In genomic region chr16:1771072-1771863, GRCh38 we compare ENCODE assay signal across 8 cellular contexts. TPM values are rescaled to one million over a fixed set of nuclear protein-coding genes. Genes with fewer than 3 reads are reported as not detected.
DNase-seq lines count a peak whose midpoint lies in the region; ATAC-seq and TF ChIP-seq lines count a peak whose summit lies in the region.

Gene NME3 (minus strand): TSS chr16:1771543. CDS start chr16:1771534, 9 bp downstream.

- intact Hi-C loops in upper lobe of right lung (cut with DNase I), result no loop called here

- H3K4me3 ChIP-seq in right atrium auricular region (peak within 1 kb of the TSS; percentile 70 to 94), upper lobe of right lung (peak within 1 kb of the TSS; percentile 90)

- peaks cover 38% of the 10 kb centered on the region for H3K36me3 ChIP-seq in right atrium auricular region
- H3K36me3 ChIP-seq in upper lobe of right lung, result peaks cover 16% of the 10 kb centered on the region

- DNase-seq in DMS79 treated with DMSO at 0.1 percent for 48 hours (lab: John Stamatoyannopoulos, UW) (peak; percentile 22), HUDEP-2 (lab: John Stamatoyannopoulos, UW; ENCODE audit: unreplicated experiment in 76 of 76) (peak in 60 of 76 experiments; percentile 12 to 79 (median 52)), right atrium auricular region (ENCODE audit: low spot score) (peak; percentile 77), pulmonary artery endothelial cell (ENCODE audit: low read depth, low spot score) (no peak), upper lobe of right lung (peak; percentile 90), cortex of kidney (lab: John Stamatoyannopoulos, UW) (no peak)
- peak; percentile 83 for DNase-seq in T-helper 2 cell treated with Interferon-gamma antibody and Interleukin-4, amounts not matched to agents 5 μg/mL and 100 μg/mL, for 36 hours (ENCODE audit: low spot score)

- H3K4me1 Mint-ChIP-seq in T-helper 2 cell treated with Interferon-gamma antibody and Interleukin-4, amounts not matched to agents 5 μg/mL and 100 μg/mL, for 36 hours (ENCODE audit: low read depth), result peaks cover 2% of the 10 kb centered on the region

- H3K9me3 ChIP-seq in right atrium auricular region (no peaks in the 10 kb centered on the region), upper lobe of right lung (no peaks in the 10 kb centered on the region)

- peak within 1 kb of the TSS; percentile 78 for H3K27ac ChIP-seq in angular gyrus (ENCODE audit: low read depth, low read length)
- peak within 1 kb of the TSS; percentile 95 to 97 for H3K27ac ChIP-seq in right atrium auricular region
- H3K27ac ChIP-seq in upper lobe of right lung, result peak within 1 kb of the TSS; percentile 93

- peaks cover 20% of the 10 kb centered on the region for H3K36me3 Mint-ChIP-seq in T-helper 2 cell treated with Interferon-gamma antibody and Interleukin-4, amounts not matched to agents 5 μg/mL and 100 μg/mL, for 36 hours (ENCODE audit: low read depth)

- peaks cover 0 to 39% of the 10 kb centered on the region in 2 donors for H3K4me1 ChIP-seq in right atrium auricular region
- H3K4me1 ChIP-seq in upper lobe of right lung, result peaks cover 29% of the 10 kb centered on the region

- H3K27me3 ChIP-seq in right atrium auricular region (no peaks in the 10 kb centered on the region), upper lobe of right lung (no peaks in the 10 kb centered on the region)

- H3K9me3 Mint-ChIP-seq in T-helper 2 cell treated with Interferon-gamma antibody and Interleukin-4, amounts not matched to agents 5 μg/mL and 100 μg/mL, for 36 hours, result no peaks in the 10 kb centered on the region

- peak within 1 kb of the TSS; percentile 98 for H3K4me3 Mint-ChIP-seq in T-helper 2 cell treated with Interferon-gamma antibody and Interleukin-4, amounts not matched to agents 5 μg/mL and 100 μg/mL, for 36 hours

- ATAC-seq in upper lobe of right lung, result peak; percentile 60

- no peaks in the 10 kb centered on the region for H3K27me3 Mint-ChIP-seq in T-helper 2 cell treated with Interferon-gamma antibody and Interleukin-4, amounts not matched to agents 5 μg/mL and 100 μg/mL, for 36 hours (ENCODE audit: low read depth)

- peak within 1 kb of the TSS; percentile 97 for H3K27ac Mint-ChIP-seq in T-helper 2 cell treated with Interferon-gamma antibody and Interleukin-4, amounts not matched to agents 5 μg/mL and 100 μg/mL, for 36 hours

- TF ChIP-seq CTCF in right atrium auricular region (IDR thresholded peaks at IDR 0.05) (no peak), upper lobe of right lung (IDR thresholded peaks at IDR 0.05) (no peak)

RNA-seq across cellular contexts. Expression of gene NME3, which starts in this region (rescaled TPM):
- total RNA-seq in right atrium auricular region, result 10 to 100 TPM; 51.3 to 56.2 TPM
- 53.0 and 58.7 TPM in 2 replicates for total RNA-seq in pulmonary artery endothelial cell
- total RNA-seq in upper lobe of right lung, result 67.2 TPM

Comparison
In these comparisons a context has a peak if more than half of its experiments do, and no peak if none do; other contexts are left out.
1. DNase-seq: peak in DMS79 treated with DMSO at 0.1 percent for 48 hours (single experiment), HUDEP-2 (60 of 76), T-helper 2 cell treated with Interferon-gamma antibody and Interleukin-4, amounts not matched to agents 5 μg/mL and 100 μg/mL, for 36 hours (single experiment), right atrium auricular region (single experiment) and upper lobe of right lung (single experiment); none in pulmonary artery endothelial cell (single experiment) and cortex of kidney (single experiment).
2. Peak in every context shown above with its lines, with median percentiles within 50 percentile points of each other: H3K27ac ChIP-seq.